In the genomic region with DNA sequence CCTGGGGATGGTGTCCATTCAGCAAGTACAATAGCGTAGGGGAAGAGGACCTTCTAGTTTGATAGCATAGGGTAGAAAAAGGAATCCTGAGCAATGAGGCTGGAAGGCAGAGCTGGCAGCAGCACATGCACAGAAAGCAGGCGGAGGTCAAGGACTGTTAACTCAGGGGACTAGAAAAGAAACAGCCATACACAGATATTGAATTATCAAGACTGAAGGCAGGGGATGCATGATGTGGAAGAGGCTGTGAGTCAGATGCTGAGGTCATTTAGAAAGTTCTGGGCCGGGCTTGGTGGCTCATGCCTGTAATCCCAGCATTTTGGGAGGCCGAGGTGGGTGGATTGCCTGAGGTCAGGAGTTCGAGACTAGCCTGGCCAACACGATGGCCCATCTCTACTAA, we compare ENCODE assay signal across 11 cellular contexts.
DNase-seq lines count a peak whose midpoint lies in the region; ATAC-seq and TF ChIP-seq lines count a peak whose summit lies in the region.
"Had no signal": no experiment of that assay in that cellular context is flagged by ENCODE, and none has a peak within 500 bp of the region (broad histone marks: within the 10 kb centered on the region; RNA-seq: fewer than 3 reads in every experiment).

No MANE protein-coding gene starts in this region.

- H3K27ac ChIP-seq in PC-3 (ENCODE audit: low read length) = peak overlapping the region; percentile 91
- H3K27ac ChIP-seq in brain microvascular endothelial cell = peak overlapping the region; percentile 84
- peak overlapping the region; percentile 92 for H3K27ac ChIP-seq in thoracic aorta

- no peaks in the 10 kb centered on the region for H3K9me3 Mint-ChIP-seq in T-helper 2 cell treated with Interferon-gamma antibody and Interleukin-4, amounts not matched to agents 5 μg/mL and 100 μg/mL, for 36 hours

- H3K27me3 ChIP-seq in PC-3 (ENCODE audit: low read length) = no peaks in the 10 kb centered on the region
- H3K27me3 ChIP-seq in brain microvascular endothelial cell (replicated peaks) = no peaks in the 10 kb centered on the region
- H3K27me3 ChIP-seq in thoracic aorta (replicated peaks; ENCODE audit: insufficient read depth) = no peaks in the 10 kb centered on the region

- no peaks in the 10 kb centered on the region for H3K36me3 Mint-ChIP-seq in T-helper 2 cell treated with Interferon-gamma antibody and Interleukin-4, amounts not matched to agents 5 μg/mL and 100 μg/mL, for 36 hours (ENCODE audit: low read depth)

- in situ Hi-C loops in brain microvascular endothelial cell (cut with HindIII; ENCODE audit: low pct_ligation_motif_present, low sequenced_read_pairs) = no loop called here

- H3K27ac Mint-ChIP-seq in T-helper 2 cell treated with Interferon-gamma antibody and Interleukin-4, amounts not matched to agents 5 μg/mL and 100 μg/mL, for 36 hours = no peak overlapping the region
- H3K27ac Mint-ChIP-seq: activated naive CD8-positive, alpha-beta T cell had no signal

- H3K9me3 ChIP-seq in PC-3 (ENCODE audit: low read length) (no peaks in the 10 kb centered on the region), thoracic aorta (no peaks in the 10 kb centered on the region)

- intact Hi-C loops in PC-3 (cut with micrococcal nuclease) = loop anchor here (2.0 kb wide), 1 partner anchor 29 kb away; no protein-coding TSS in a partner anchor
- intact Hi-C loops in sciatic nerve (cut with DNase I) = no loop called here

- DNase-seq in PC-3 (peak; percentile 41), brain microvascular endothelial cell (peak; percentile 85), kidney glomerular epithelial cell (lab: John Stamatoyannopoulos, UW) (peak; percentile 58), thoracic aorta (ENCODE audit: low spot score) (peak; percentile 34), GM19238 (ENCODE audit: insufficient read length, low spot score) (no peak), sciatic nerve (ENCODE audit: low spot score) (no peak)
- DNase-seq in T-helper 2 cell treated with Interferon-gamma antibody and Interleukin-4, amounts not matched to agents 5 μg/mL and 100 μg/mL, for 36 hours (ENCODE audit: low spot score) = no peak
- DNase-seq: Karpas-422, NCI-H345 had no signal

- no peak for ATAC-seq in PC-3
- ATAC-seq in thoracic aorta (ENCODE audit: insufficient number of reproducible peaks, low FRiP score, low read depth) = peak; percentile 26
- no peak for ATAC-seq in sciatic nerve

- peaks cover 45% of the 10 kb centered on the region for H3K4me1 ChIP-seq in PC-3 (ENCODE audit: insufficient read depth, low read length)
- peaks cover 40 to 63% of the 10 kb centered on the region in 2 donors for H3K4me1 ChIP-seq in thoracic aorta (ENCODE audit: control insufficient read depth in 1 of 2, low read depth in 2 of 2)

- CTCF ChIA-PET in PC-3 (lab: Charles Lee) = no interaction called here

- H3K4me3 ChIP-seq in PC-3 (ENCODE audit: low read length) = no peak overlapping the region
- no peak overlapping the region for H3K4me3 ChIP-seq in brain microvascular endothelial cell (ENCODE audit: low read depth, low read length)
- no peak overlapping the region for H3K4me3 ChIP-seq in thoracic aorta
- H3K4me3 ChIP-seq: skin epidermis had no signal

- peak overlapping the region; percentile 59; the same call in 1 of the 2 replicates for H3K9ac ChIP-seq in PC-3 (ENCODE audit: low read length)

- H3K36me3 ChIP-seq in PC-3 (ENCODE audit: low read depth, low read length) = no peaks in the 10 kb centered on the region
- H3K36me3 ChIP-seq in brain microvascular endothelial cell (replicated peaks) = no peaks in the 10 kb centered on the region
- no peaks in the 10 kb centered on the region for H3K36me3 ChIP-seq in thoracic aorta

- no TSS peak for BruUV-seq in PC-3 (replicated peaks; lab: Mats Ljungman, UMichigan)

- H3K4me1 Mint-ChIP-seq in T-helper 2 cell treated with Interferon-gamma antibody and Interleukin-4, amounts not matched to agents 5 μg/mL and 100 μg/mL, for 36 hours (ENCODE audit: low read depth) = no peaks in the 10 kb centered on the region

- peaks cover 10% of the 10 kb centered on the region for H3K27me3 Mint-ChIP-seq in T-helper 2 cell treated with Interferon-gamma antibody and Interleukin-4, amounts not matched to agents 5 μg/mL and 100 μg/mL, for 36 hours (ENCODE audit: low read depth)
- H3K27me3 Mint-ChIP-seq: activated naive CD8-positive, alpha-beta T cell had no signal

- no peaks in the 10 kb centered on the region for H3K9me2 ChIP-seq in PC-3 (replicated peaks; ENCODE audit: low read length)

- no peak overlapping the region for H2AFZ ChIP-seq in PC-3 (ENCODE audit: low read length)

- no peaks in the 10 kb centered on the region for H4K20me1 ChIP-seq in PC-3 (ENCODE audit: low read length)

- no peaks in the 10 kb centered on the region for H3K79me2 ChIP-seq in PC-3 (ENCODE audit: low read length)

- H3K4me2 ChIP-seq in PC-3 (ENCODE audit: low read length) = peak overlapping the region; percentile 19; the same call in 1 of the 2 replicates

- H3K4me3 Mint-ChIP-seq in T-helper 2 cell treated with Interferon-gamma antibody and Interleukin-4, amounts not matched to agents 5 μg/mL and 100 μg/mL, for 36 hours = no peak overlapping the region
- H3K4me3 Mint-ChIP-seq: activated naive CD8-positive, alpha-beta T cell had no signal

- POLR2A ChIA-PET in PC-3 (lab: Charles Lee; ENCODE audit: unreplicated experiment) = no interaction called here

- TF ChIP-seq CTCF in PC-3 (conservative IDR thresholded peaks at IDR 0.05; ENCODE audit: low read depth, low read length) (no peak), brain microvascular endothelial cell (IDR thresholded peaks at IDR 0.05; ENCODE audit: low read depth, low read length, missing control alignments) (no peak), thoracic aorta (IDR thresholded peaks at IDR 0.05) (no peak)

- H3F3A ChIP-seq in PC-3 (ENCODE audit: low read length, unreplicated experiment) = peaks cover 19% of the 10 kb centered on the region

Comparison
In these comparisons a context has a peak if more than half of its experiments do, and no peak if none do; other contexts are left out.
1. DNase-seq: peak in PC-3 (single experiment), brain microvascular endothelial cell (single experiment), kidney glomerular epithelial cell (single experiment) and thoracic aorta (single experiment); none in T-helper 2 cell treated with Interferon-gamma antibody and Interleukin-4, amounts not matched to agents 5 μg/mL and 100 μg/mL, for 36 hours (single experiment), GM19238 (single experiment) and sciatic nerve (single experiment).
2. Peak in every context shown above with its lines, with median percentiles within 50 percentile points of each other: H3K27ac ChIP-seq.